In the genomic region with DNA sequence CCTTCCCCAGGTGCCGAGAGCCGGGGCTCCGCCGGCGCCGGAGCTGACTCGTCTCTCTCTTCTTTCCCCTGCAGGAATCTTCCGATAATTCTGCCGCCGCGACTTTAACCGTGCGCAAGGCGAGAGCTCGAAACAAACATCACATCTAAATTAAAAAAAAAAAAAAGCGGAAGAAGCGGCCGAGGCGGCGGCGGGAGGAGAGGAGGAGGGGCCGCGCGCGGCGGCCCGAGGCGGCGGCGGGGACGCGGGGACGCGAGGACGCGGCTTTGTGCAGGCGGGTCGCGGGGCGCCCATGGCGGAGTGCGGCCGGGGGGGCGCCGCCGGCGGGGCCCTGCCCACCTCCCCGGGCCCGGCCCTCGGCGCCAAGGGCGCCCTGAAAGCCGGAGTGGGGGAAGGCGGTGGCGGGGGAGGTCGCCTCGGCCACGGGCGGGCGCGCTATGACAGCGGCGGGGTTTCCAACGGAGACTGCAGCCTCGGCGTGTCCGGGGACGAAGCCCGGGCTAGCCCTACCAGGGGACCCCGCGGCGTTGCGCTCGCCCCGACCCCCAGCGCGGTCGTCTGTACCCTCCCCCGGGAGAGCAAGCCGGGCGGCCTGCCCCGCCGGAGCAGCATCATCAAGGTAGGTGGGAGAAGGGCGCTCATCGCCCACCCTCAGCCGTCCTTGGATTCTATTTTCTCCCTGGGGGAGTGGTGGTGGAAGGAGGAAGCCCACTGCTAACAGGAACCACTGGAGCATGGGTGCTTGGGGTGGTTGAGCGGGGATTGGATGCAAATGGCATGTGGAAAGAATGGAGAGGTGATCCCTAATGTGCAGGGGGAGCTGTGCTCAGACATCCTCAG, we compare ENCODE assay signal across 1 cellular context.
TF ChIP-seq lines count a peak whose summit lies in the region.

A gene (plus strand): TSS at position 208 of the 840 bp plus-strand sequence. CDS start 85 bp downstream, at position 293.

TF ChIP-seq in K562, 482 proteins besides CTCF, POLR2A, EP300 and RAD21 (continued from another document):
- TF ChIP-seq, protein P1, sequence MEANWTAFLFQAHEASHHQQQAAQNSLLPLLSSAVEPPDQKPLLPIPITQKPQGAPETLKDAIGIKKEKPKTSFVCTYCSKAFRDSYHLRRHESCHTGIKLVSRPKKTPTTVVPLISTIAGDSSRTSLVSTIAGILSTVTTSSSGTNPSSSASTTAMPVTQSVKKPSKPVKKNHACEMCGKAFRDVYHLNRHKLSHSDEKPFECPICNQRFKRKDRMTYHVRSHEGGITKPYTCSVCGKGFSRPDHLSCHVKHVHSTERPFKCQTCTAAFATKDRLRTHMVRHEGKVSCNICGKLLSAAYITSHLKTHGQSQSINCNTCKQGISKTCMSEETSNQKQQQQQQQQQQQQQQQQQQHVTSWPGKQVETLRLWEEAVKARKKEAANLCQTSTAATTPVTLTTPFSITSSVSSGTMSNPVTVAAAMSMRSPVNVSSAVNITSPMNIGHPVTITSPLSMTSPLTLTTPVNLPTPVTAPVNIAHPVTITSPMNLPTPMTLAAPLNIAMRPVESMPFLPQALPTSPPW (CRISPR knock-in tag; IDR thresholded peaks at IDR 0.05): peak; percentile 83
- TF ChIP-seq RAD51 (IDR thresholded peaks at IDR 0.05; ENCODE audit: borderline replicate concordance, low read depth) (no peak), RB1 (IDR thresholded peaks at IDR 0.05; ENCODE audit: low read depth) (peak; percentile 53; the same call in 1 of the 2 replicates), BMI1 (IDR thresholded peaks at IDR 0.05; ENCODE audit: low read length) (no peak), CCNT2 (IDR thresholded peaks at IDR 0.05; ENCODE audit: borderline replicate concordance, extremely low read depth, insufficient read length, low read depth, low read length) (peak; percentile 25), NFIC (IDR thresholded peaks at IDR 0.05) (no peak)
- TF ChIP-seq, protein P2, sequence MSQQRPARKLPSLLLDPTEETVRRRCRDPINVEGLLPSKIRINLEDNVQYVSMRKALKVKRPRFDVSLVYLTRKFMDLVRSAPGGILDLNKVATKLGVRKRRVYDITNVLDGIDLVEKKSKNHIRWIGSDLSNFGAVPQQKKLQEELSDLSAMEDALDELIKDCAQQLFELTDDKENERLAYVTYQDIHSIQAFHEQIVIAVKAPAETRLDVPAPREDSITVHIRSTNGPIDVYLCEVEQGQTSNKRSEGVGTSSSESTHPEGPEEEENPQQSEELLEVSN (IDR thresholded peaks at IDR 0.05; ENCODE audit: borderline replicate concordance in 1 of 2, extremely low read depth in 1 of 2, insufficient read depth in 1 of 2, insufficient read length in 1 of 2, low read depth in 1 of 2, low read length in 1 of 2, poor library complexity in 1 of 2, severe bottlenecking in 1 of 2): peak in 1 of 2 experiments; percentile 77
